Comparison of ENCODE assay signal across 34 cellular contexts in the genomic region with DNA sequence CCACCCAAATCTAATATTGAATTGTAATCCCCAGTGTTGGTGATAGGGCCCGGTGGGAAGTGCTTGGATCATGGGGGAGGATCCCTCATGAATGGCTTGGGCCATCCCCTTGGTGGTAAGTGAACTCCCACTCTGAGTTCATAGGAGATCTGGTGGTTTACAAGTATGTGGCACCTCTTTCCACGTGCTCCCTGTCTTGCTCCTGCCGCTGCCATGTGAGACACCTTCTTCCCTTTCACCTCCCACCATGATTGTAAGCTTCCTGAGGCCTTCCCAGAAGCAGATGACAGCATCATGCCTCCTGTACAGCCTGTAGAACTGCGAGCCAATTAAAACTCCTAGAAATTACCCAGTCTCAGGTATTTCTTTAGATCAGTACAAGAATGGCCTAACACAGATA.
"Had no signal": no experiment of that assay in that cellular context is flagged by ENCODE, and none has a peak within 500 bp of the region (broad histone marks: within the 10 kb centered on the region; RNA-seq: fewer than 3 reads in every experiment).

No MANE protein-coding gene starts in this region.

- H3K36me3 ChIP-seq: adrenal gland, ascending aorta, brain microvascular endothelial cell, breast epithelium, cardiac muscle cell had no signal

- H3K4me1 ChIP-seq: adrenal gland, ascending aorta, breast epithelium had no signal

- H3K4me3 ChIP-seq: adrenal gland, ascending aorta, body of pancreas, breast epithelium, cardiac muscle cell had no signal

- H3K9me3 ChIP-seq: adrenal gland, ascending aorta, body of pancreas, breast epithelium had no signal

- DNase-seq: activated effector memory CD4-positive, alpha-beta T cell treated with anti-CD3 and anti-CD28 coated beads, Interleukin-2, amount 50 U/mL, for 16 hours; activated effector memory CD4-positive, alpha-beta T cell treated with Interleukin-2 at 50 U/mL for 16 hours; activated gamma-delta T cell; activated gamma-delta T cell treated with Interleukin-2 at 50 U/mL for 16 hours; activated naive CD4-positive, alpha-beta T cell; activated naive CD4-positive, alpha-beta T cell treated with anti-CD3 and anti-CD28 coated beads for 36 hours; activated naive CD4-positive, alpha-beta T cell treated with anti-CD3 and anti-CD28 coated beads, Interleukin-2, amount 10 ng/mL, durations not matched to agents 7 days and 5 days; activated naive CD4-positive, alpha-beta T cell treated with anti-CD3 and anti-CD28 coated beads, Interleukin-2, amount 50 U/mL, for 16 hours; activated naive CD4-positive, alpha-beta T cell treated with Interleukin-2 at 50 U/mL for 16 hours; activated naive CD8-positive, alpha-beta T cell treated with anti-CD3 and anti-CD28 coated beads for 36 hours; activated naive CD8-positive, alpha-beta T cell treated with anti-CD3 and anti-CD28 coated beads, Interleukin-2, amount 10 ng/mL, durations not matched to agents 7 days and 5 days; activated naive CD8-positive, alpha-beta T cell treated with anti-CD3 and anti-CD28 coated beads, Interleukin-2, amount 50 U/mL, for 24 hours; activated T-cell treated with anti-CD3 and anti-CD28 coated beads, Interleukin-2, amount 50 U/mL, for 1 hour; activated T-cell treated with anti-CD3 and anti-CD28 coated beads, Interleukin-2, amount 50 U/mL, for 24 hours; activated T-cell treated with anti-CD3 and anti-CD28 coated beads, Interleukin-2, amount 50 U/mL, for 4 hours; activated T-cell treated with anti-CD3 and anti-CD28 coated beads, Interleukin-2, amount 50 U/mL, for 48 hours; activated T-cell treated with anti-CD3 and anti-CD28 coated beads, Interleukin-2, amount 50 U/mL, for 72 hours; adrenal gland; amniotic stem cell; amygdala; anterior cingulate cortex; aorta; body of pancreas; brain microvascular endothelial cell; caudate nucleus; central memory CD4-positive, alpha-beta T cell; cerebellar nuclear complex had no signal

- H3K27me3 ChIP-seq: adrenal gland, ascending aorta, body of pancreas, brain microvascular endothelial cell, breast epithelium, cardiac muscle cell had no signal

- FAIRE-seq: astrocyte, bronchial epithelial cell had no signal

- H3K27ac ChIP-seq: adrenal gland, ascending aorta, body of pancreas, brain microvascular endothelial cell, breast epithelium, cardiac muscle cell had no signal

- ATAC-seq: activated naive CD4-positive, alpha-beta T cell treated with anti-CD3 and anti-CD28 coated beads, Interleukin-2, amount 50 U/mL, for 72 hours; activated naive CD8-positive, alpha-beta T cell treated with anti-CD3 and anti-CD28 coated beads, Interleukin-2, amount 50 U/mL, for 24 hours; activated T-cell treated with anti-CD3 and anti-CD28 coated beads, Interleukin-2, amount 50 U/mL, for 4 hours; activated T-cell treated with anti-CD3 and anti-CD28 coated beads, Interleukin-2, amount 50 U/mL, for 72 hours; activated T-helper 17 cell treated with anti-CD3 and anti-CD28 coated beads, Interleukin-2, amount 50 U/mL, for 72 hours; body of pancreas had no signal
